1 cellular context compared by ENCODE assay signal in the genomic region with DNA sequence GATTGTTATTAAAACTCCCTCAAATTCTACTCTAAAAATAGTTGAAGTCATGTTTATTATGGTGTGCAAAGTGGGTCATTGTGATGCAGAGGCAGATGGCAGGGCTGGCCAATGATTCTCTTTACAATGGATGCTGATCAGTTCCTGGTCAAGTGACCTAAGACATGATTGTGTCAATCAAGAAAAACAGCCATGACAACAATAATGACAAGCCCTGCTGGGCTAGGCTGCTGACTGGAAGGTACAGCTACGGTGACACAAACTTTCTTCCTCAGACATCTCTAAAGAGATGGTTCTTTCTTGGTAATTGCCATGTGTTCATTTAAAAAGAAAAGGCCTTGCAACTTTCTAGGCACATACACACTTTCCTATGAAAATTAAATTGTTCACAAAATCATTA.
TF ChIP-seq lines count a peak whose summit lies in the region.

No MANE protein-coding gene starts in this region.

TF ChIP-seq in GM23338, 12 proteins besides CTCF, POLR2A, EP300 and RAD21 (continued from another document):
- TF ChIP-seq, protein P1, sequence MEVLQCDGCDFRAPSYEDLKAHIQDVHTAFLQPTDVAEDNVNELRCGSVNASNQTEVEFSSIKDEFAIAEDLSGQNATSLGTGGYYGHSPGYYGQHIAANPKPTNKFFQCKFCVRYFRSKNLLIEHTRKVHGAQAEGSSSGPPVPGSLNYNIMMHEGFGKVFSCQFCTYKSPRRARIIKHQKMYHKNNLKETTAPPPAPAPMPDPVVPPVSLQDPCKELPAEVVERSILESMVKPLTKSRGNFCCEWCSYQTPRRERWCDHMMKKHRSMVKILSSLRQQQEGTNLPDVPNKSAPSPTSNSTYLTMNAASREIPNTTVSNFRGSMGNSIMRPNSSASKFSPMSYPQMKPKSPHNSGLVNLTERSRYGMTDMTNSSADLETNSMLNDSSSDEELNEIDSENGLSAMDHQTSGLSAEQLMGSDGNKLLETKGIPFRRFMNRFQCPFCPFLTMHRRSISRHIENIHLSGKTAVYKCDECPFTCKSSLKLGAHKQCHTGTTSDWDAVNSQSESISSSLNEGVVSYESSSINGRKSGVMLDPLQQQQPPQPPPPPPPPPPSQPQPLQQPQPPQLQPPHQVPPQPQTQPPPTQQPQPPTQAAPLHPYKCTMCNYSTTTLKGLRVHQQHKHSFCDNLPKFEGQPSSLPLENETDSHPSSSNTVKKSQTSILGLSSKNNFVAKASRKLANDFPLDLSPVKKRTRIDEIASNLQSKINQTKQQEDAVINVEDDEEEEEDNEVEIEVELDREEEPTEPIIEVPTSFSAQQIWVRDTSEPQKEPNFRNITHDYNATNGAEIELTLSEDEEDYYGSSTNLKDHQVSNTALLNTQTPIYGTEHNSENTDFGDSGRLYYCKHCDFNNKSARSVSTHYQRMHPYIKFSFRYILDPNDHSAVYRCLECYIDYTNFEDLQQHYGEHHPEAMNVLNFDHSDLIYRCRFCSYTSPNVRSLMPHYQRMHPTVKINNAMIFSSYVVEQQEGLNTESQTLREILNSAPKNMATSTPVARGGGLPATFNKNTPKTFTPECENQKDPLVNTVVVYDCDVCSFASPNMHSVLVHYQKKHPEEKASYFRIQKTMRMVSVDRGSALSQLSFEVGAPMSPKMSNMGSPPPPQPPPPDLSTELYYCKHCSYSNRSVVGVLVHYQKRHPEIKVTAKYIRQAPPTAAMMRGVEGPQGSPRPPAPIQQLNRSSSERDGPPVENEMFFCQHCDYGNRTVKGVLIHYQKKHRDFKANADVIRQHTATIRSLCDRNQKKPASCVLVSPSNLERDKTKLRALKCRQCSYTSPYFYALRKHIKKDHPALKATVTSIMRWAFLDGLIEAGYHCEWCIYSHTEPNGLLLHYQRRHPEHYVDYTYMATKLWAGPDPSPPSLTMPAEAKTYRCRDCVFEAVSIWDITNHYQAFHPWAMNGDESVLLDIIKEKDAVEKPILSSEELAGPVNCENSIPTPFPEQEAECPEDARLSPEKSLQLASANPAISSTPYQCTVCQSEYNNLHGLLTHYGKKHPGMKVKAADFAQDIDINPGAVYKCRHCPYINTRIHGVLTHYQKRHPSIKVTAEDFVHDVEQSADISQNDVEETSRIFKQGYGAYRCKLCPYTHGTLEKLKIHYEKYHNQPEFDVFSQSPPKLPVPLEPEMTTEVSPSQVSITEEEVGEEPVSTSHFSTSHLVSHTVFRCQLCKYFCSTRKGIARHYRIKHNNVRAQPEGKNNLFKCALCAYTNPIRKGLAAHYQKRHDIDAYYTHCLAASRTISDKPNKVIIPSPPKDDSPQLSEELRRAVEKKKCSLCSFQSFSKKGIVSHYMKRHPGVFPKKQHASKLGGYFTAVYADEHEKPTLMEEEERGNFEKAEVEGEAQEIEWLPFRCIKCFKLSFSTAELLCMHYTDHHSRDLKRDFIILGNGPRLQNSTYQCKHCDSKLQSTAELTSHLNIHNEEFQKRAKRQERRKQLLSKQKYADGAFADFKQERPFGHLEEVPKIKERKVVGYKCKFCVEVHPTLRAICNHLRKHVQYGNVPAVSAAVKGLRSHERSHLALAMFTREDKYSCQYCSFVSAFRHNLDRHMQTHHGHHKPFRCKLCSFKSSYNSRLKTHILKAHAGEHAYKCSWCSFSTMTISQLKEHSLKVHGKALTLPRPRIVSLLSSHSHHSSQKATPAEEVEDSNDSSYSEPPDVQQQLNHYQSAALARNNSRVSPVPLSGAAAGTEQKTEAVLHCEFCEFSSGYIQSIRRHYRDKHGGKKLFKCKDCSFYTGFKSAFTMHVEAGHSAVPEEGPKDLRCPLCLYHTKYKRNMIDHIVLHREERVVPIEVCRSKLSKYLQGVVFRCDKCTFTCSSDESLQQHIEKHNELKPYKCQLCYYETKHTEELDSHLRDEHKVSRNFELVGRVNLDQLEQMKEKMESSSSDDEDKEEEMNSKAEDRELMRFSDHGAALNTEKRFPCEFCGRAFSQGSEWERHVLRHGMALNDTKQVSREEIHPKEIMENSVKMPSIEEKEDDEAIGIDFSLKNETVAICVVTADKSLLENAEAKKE (CRISPR knock-in tag; IDR thresholded peaks at IDR 0.05): no peak
- no peak for TF ChIP-seq ZNF331 (CRISPR knock-in tag; IDR thresholded peaks at IDR 0.05; ENCODE audit: low read depth)
- no peak for TF ChIP-seq ZNF114 (CRISPR knock-in tag; IDR thresholded peaks at IDR 0.05)
- TF ChIP-seq JUNB (IDR thresholded peaks at IDR 0.05; ENCODE audit: unreplicated experiment): no peak
- TF ChIP-seq EZH2phosphoT487 (IDR thresholded peaks at IDR 0.05; ENCODE audit: unreplicated experiment): no peak
